Comparison of ENCODE assay signal across 8 cellular contexts in genomic region chr2:68292108-68292710, GRCh38. TPM values are rescaled to one million over a fixed set of nuclear protein-coding genes. Genes with fewer than 3 reads are reported as not detected.
DNase-seq lines count a peak whose midpoint lies in the region; ATAC-seq and TF ChIP-seq lines count a peak whose summit lies in the region.

No MANE protein-coding gene starts in this region.

- H4K20me1 ChIP-seq in HCT116 (ENCODE audit: insufficient read depth), result no peaks in the 10 kb centered on the region

- H3K27ac ChIP-seq in HCT116 (ENCODE audit: low read depth, low read length) (no peak overlapping the region), substantia nigra (ENCODE audit: low read depth, low read length, poor library complexity, severe bottlenecking) (no peak overlapping the region)

- no TSS peak for BruUV-seq in HCT116 (replicated peaks; lab: Mats Ljungman, UMichigan)

- peaks cover 27% of the 10 kb centered on the region for H3K4me1 Mint-ChIP-seq in nephron

- no peak overlapping the region for H3K4me3 ChIP-seq in HCT116 (replicated peaks in 1 of 2; ENCODE audit: low read depth in 1 of 2, low read length in 2 of 2)

- H3K4me3 Mint-ChIP-seq in nephron, result no peak overlapping the region

- H2AFZ ChIP-seq in HCT116 (ENCODE audit: low read depth, low read length, poor library complexity, severe bottlenecking), result peak overlapping the region; percentile 90

- TF ChIP-seq CTCF in HCT116 (IDR thresholded peaks at IDR 0.05 in 2 of 3, conservative IDR thresholded peaks at IDR 0.05 in 1 of 3; ENCODE audit: borderline replicate concordance in 1 of 3, insufficient read depth in 1 of 3, low read depth in 2 of 3, low read length in 2 of 3) (peak; percentile 66 to 90 (median 90); a peak in 5 of 6 replicates), nephron (IDR thresholded peaks at IDR 0.05; ENCODE audit: unreplicated experiment in 3 of 3) (peak; percentile 76 to 80 (median 80))

- no peaks in the 10 kb centered on the region for H3K4me1 ChIP-seq in HCT116 (ENCODE audit: control insufficient read depth in 1 of 2, insufficient read depth in 2 of 2, low read length in 2 of 2)

- CTCF ChIA-PET in HCT116 (lab: Charles Lee), result interaction anchor here (0.5 to 2.9 kb wide), 14 partner anchors 10 to 261 kb away, joined by 3 to 31 read pairs (median 4); partner anchors contain the start of genes APLF and FBXO48

- H3K36me3 Mint-ChIP-seq in nephron (ENCODE audit: low read depth), result no peaks in the 10 kb centered on the region

- no peak overlapping the region for H3K4me2 ChIP-seq in HCT116 (ENCODE audit: low read length)

- no peak overlapping the region for H3K27ac Mint-ChIP-seq in nephron

- no peaks in the 10 kb centered on the region for H3K27me3 Mint-ChIP-seq in nephron (ENCODE audit: low read depth)

- peak; percentile 36 for ATAC-seq in Right ventricle myocardium superior (ENCODE audit: poor library complexity)
- no peak for ATAC-seq in Right ventricle myocardium inferior
- peak; percentile 87 for ATAC-seq in HCT116

- POLR2A ChIA-PET in HCT116 (lab: Charles Lee), result interaction anchor here (1.5 kb wide), 1 partner anchor 11 kb away, joined by 4 read pairs; no protein-coding TSS in a partner anchor

- H3K9ac ChIP-seq in HCT116 (ENCODE audit: low read length), result no peak overlapping the region

- TF ChIP-seq POLR2A in HCT116 (IDR thresholded peaks at IDR 0.05; ENCODE audit: borderline replicate concordance, extremely low read depth, insufficient read depth, insufficient read length), result no peak

- no peak for DNase-seq in Right ventricle myocardium superior
- no peak for DNase-seq in Right ventricle myocardium inferior (ENCODE audit: missing footprints)
- peak; percentile 24 for DNase-seq in HCT116 (ENCODE audit: low read depth, low spot score)
- peak; percentile 38 for DNase-seq in NCI-H460 (ENCODE audit: extremely low read depth, low read depth)
- peak; percentile 45 for DNase-seq in cerebellum (ENCODE audit: low spot score)
- no peak for DNase-seq in substantia nigra (lab: John Stamatoyannopoulos, UW)
- no peak for DNase-seq in KG1 (lab: John Stamatoyannopoulos, UW)

- H3K9me3 Mint-ChIP-seq in nephron, result no peaks in the 10 kb centered on the region

- H3K79me2 ChIP-seq in HCT116 (ENCODE audit: insufficient read depth, low read length), result no peaks in the 10 kb centered on the region

- no peaks in the 10 kb centered on the region for H3K36me3 ChIP-seq in HCT116 (ENCODE audit: control insufficient read depth in 1 of 2, insufficient read depth in 2 of 2, low read length in 2 of 2)

- no peaks in the 10 kb centered on the region for H3K9me2 ChIP-seq in HCT116 (ENCODE audit: insufficient read depth)

- intact Hi-C loops in Right ventricle myocardium superior (cut with DNase I), result no loop called here
- intact Hi-C loops in Right ventricle myocardium inferior (cut with DNase I), result no loop called here
- intact Hi-C loops in HCT116 (cut with micrococcal nuclease), result loop anchor here (1.0 kb wide), 1 partner anchor 170 kb away; no protein-coding TSS in a partner anchor

- RAD21 ChIA-PET in HCT116 (lab: Charles Lee; ENCODE audit: low non-redundant PET in 1 of 2, low total read pairs in 2 of 2, uncharacterized antibody in 2 of 2, unreplicated experiment in 2 of 2), result interaction anchor here in 1 of 2 experiments (1.5 kb wide), 1 partner anchor 149 kb away, joined by 3 read pairs; no protein-coding TSS in a partner anchor

- TF ChIP-seq RAD21 in HCT116 (IDR thresholded peaks at IDR 0.05; ENCODE audit: low read depth), result peak; percentile 85

- no peaks in the 10 kb centered on the region for H3K27me3 ChIP-seq in HCT116 (ENCODE audit: insufficient read depth, low read length)

- no peaks in the 10 kb centered on the region for H3K9me3 ChIP-seq in HCT116 (ENCODE audit: control insufficient read depth in 1 of 2, insufficient read depth in 1 of 2, low read depth in 1 of 2, low read length in 2 of 2)

TF ChIP-seq in HCT116, 20 proteins besides CTCF, POLR2A, EP300 and RAD21:
- TF ChIP-seq EGR1 (IDR thresholded peaks at IDR 0.05; ENCODE audit: low read depth), result no peak
- 0 out of 2 replicates have a peak, but pooled peaks have one; percentile 26 for TF ChIP-seq CEBPB (IDR thresholded peaks at IDR 0.05; ENCODE audit: low read depth)

RNA-seq across cellular contexts. Expression of gene CNRIP1, which starts 27.5 kb away (rescaled TPM):
- total RNA-seq in Right ventricle myocardium superior (9.3 TPM), Right ventricle myocardium inferior (12.5 TPM), HCT116 (2021; ENCODE audit: unreplicated experiment) (not detected), cerebellum (39.8 TPM)
- polyA plus RNA-seq in HCT116 (2012), result not detected in 2 replicates
- total RNA-seq in NCI-H460 (2014; rRNA removed; shearing (Covaris generic)), result 6.2 and 7.3 TPM in 2 replicates
- 1.9 and 2.0 TPM in 2 replicates for polyA plus RNA-seq in NCI-H460 (2014; cell fraction: nucleus; rRNA removed)

RNA-seq across cellular contexts. Expression of gene PPP3R1, which starts 39.9 kb away (rescaled TPM):
- total RNA-seq in Right ventricle myocardium superior (38.6 TPM), Right ventricle myocardium inferior (41.6 TPM), HCT116 (2021; ENCODE audit: unreplicated experiment) (69.9 TPM), cerebellum (49.3 TPM)
- polyA plus RNA-seq in HCT116 (2012), result 13.0 and 18.4 TPM in 2 replicates
- total RNA-seq in NCI-H460 (2014; rRNA removed; shearing (Covaris generic)), result 39.3 and 45.2 TPM in 2 replicates
- 22.7 and 33.2 TPM in 2 replicates for polyA plus RNA-seq in NCI-H460 (2014; cell fraction: nucleus; rRNA removed)

Comparison
In these comparisons a context has a peak if more than half of its experiments do, and no peak if none do; other contexts are left out.
1. DNase-seq: peak in HCT116 (single experiment), NCI-H460 (single experiment) and cerebellum (single experiment); none in Right ventricle myocardium superior (single experiment), Right ventricle myocardium inferior (single experiment), substantia nigra (0 of 49) and KG1 (single experiment).